16 cellular contexts compared by ENCODE assay signal in the genomic region with DNA sequence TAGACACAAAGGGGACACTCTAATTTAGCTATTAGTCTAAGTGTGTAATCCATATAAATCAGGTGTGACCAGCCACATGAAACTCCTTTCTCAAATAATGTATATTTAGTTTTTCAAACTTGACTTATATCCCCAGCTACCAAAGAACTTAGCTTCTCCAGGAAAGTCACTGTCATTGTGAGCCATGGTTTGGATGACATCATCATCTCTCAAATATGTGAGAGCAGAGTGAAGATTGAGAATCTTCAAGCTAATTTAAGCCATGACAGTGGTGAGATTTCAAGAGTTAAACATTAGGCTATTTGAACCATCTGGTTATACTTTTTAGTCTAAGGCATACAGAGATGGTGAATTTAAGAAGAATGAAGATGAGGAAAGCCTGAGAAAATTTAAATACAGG.
DNase-seq lines count a peak whose midpoint lies in the region; TF ChIP-seq lines count a peak whose summit lies in the region.
"Had no signal": no experiment of that assay in that cellular context is flagged by ENCODE, and none has a peak within 500 bp of the region (broad histone marks: within the 10 kb centered on the region; RNA-seq: fewer than 3 reads in every experiment).

No MANE protein-coding gene starts in this region.

- no peak for TF ChIP-seq POLR2A in lower leg skin (IDR thresholded peaks at IDR 0.05)

- no peaks in the 10 kb centered on the region for H3K36me3 ChIP-seq in HEK293 (ENCODE audit: control insufficient read depth in 2 of 2, insufficient read depth in 1 of 2, low read length in 2 of 2)
- H3K36me3 ChIP-seq: BLaER1 treated with 17β-estradiol and CSF1 and Interleukin-3, amounts not matched to agents 10 nM and 100 nM had no signal

- DNase-seq in DMS53 (lab: John Stamatoyannopoulos, UW) (peak; percentile 11), DMS53 treated with DMSO at 0.1 percent for 48 hours (lab: John Stamatoyannopoulos, UW; ENCODE audit: unreplicated experiment) (no peak), substantia nigra (lab: John Stamatoyannopoulos, UW) (no peak), lower leg skin (ENCODE audit: low spot score in 2 of 2) (no peak)
- DNase-seq: AML-193; Caco-2; Calu3; CD4-positive, alpha-beta T cell; CD8-positive, alpha-beta T cell; DMS79 treated with DMSO at 0.1 percent for 48 hours; GF-D8 had no signal

- POLR2A ChIA-PET in HEK293 (lab: Yijun Ruan, JAX) = no interaction called here

- H3K27ac ChIP-seq in HEK293 (ENCODE audit: extremely low read depth, low read depth, low read length) (no peak overlapping the region), substantia nigra (ENCODE audit: low read depth, low read length, poor library complexity, severe bottlenecking) (peak overlapping the region; percentile 14)
- H3K27ac ChIP-seq: 22Rv1; A549; BLaER1 treated with 17β-estradiol and CSF1 and Interleukin-3, amounts not matched to agents 10 nM and 100 nM; C4-2B had no signal

- H3K9me3 ChIP-seq in HEK293 (ENCODE audit: control insufficient read depth, insufficient read depth, low read depth, low read length) = no peaks in the 10 kb centered on the region
- H3K9me3 ChIP-seq: A549; BLaER1 treated with 17β-estradiol and CSF1 and Interleukin-3, amounts not matched to agents 10 nM and 100 nM; Caco-2 had no signal

- intact Hi-C loops in lower leg skin (cut with DNase I; ENCODE audit: low total_unique reads) = no loop called here

- H3K4me1 ChIP-seq in HEK293 (ENCODE audit: control insufficient read depth, insufficient read depth, low read length) = no peaks in the 10 kb centered on the region
- H3K4me1 ChIP-seq: A549; BLaER1 treated with 17β-estradiol and CSF1 and Interleukin-3, amounts not matched to agents 10 nM and 100 nM; Caco-2 had no signal

- TF ChIP-seq CTCF in HEK293 (tag by site-specific recombination; IDR thresholded peaks at IDR 0.05) = no peak
- no peak for TF ChIP-seq CTCF in lower leg skin (IDR thresholded peaks at IDR 0.05)

- CTCF ChIA-PET in HEK293 (lab: Yijun Ruan, JAX) = no interaction called here

- no peak overlapping the region for H3K4me3 ChIP-seq in HEK293 (ENCODE audit: low read depth, low read length)
- H3K4me3 ChIP-seq in lower leg skin (ENCODE audit: low read depth, poor library complexity, severe bottlenecking) = no peak overlapping the region
- H3K4me3 ChIP-seq: A549; BLaER1 treated with 17β-estradiol and CSF1 and Interleukin-3, amounts not matched to agents 10 nM and 100 nM had no signal

TF ChIP-seq in HEK293, 187 proteins besides CTCF, POLR2A, EP300 and RAD21:
- no peak for TF ChIP-seq ZNF350 (tag by site-specific recombination; IDR thresholded peaks at IDR 0.05)
- TF ChIP-seq ZBTB6 (tag by site-specific recombination; IDR thresholded peaks at IDR 0.05) = no peak
- TF ChIP-seq, protein P1, sequence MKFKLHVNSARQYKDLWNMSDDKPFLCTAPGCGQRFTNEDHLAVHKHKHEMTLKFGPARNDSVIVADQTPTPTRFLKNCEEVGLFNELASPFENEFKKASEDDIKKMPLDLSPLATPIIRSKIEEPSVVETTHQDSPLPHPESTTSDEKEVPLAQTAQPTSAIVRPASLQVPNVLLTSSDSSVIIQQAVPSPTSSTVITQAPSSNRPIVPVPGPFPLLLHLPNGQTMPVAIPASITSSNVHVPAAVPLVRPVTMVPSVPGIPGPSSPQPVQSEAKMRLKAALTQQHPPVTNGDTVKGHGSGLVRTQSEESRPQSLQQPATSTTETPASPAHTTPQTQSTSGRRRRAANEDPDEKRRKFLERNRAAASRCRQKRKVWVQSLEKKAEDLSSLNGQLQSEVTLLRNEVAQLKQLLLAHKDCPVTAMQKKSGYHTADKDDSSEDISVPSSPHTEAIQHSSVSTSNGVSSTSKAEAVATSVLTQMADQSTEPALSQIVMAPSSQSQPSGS (tag by site-specific recombination; IDR thresholded peaks at IDR 0.05; ENCODE audit: low read depth) = peak; percentile 43; the same call in 1 of the 2 replicates
